1 cellular context compared by ENCODE assay signal in the genomic region with DNA sequence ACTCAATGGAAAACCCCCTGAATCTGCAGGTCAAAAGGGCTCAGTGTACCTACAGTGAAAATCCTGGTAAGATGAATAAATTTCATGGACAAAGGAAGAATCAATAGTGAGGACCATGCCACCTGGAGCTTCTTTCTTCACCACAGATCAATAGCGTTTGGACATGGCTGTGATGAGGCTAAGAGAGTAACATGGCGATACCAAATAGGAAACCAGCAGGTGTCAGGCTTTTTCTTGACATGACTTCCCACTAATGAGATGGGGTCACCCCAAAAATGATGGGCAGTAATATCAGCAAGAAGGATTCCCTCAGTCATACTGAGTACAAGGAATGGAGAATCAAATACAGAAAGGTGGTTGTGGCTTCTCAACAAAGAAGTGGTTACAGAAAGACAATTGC.
TF ChIP-seq lines count a peak whose summit lies in the region.

No MANE protein-coding gene starts in this region.

TF ChIP-seq in GM23338, 12 proteins besides CTCF, POLR2A, EP300 and RAD21 (continued from another document):
- TF ChIP-seq CREB1 (CRISPR knock-in tag; IDR thresholded peaks at IDR 0.05; ENCODE audit: low read depth) = no peak
- no peak for TF ChIP-seq POLR2AphosphoS5 (IDR thresholded peaks at IDR 0.05; ENCODE audit: low read depth)
